In genomic region chr10:69272620-69273019, GRCh38 we compare ENCODE assay signal across 1 cellular context.
A peak's percentile ranks its signal among the peaks of the same experiment; 100 is the strongest.
TF ChIP-seq lines count a peak whose summit lies in the region.

No MANE protein-coding gene starts in this region.

TF ChIP-seq in K562, 482 proteins besides CTCF, POLR2A, EP300 and RAD21:
- TF ChIP-seq NFE2 (IDR thresholded peaks at IDR 0.05; ENCODE audit: low read depth): no peak
- no peak for TF ChIP-seq ZNF3 (CRISPR knock-in tag; IDR thresholded peaks at IDR 0.05)
- TF ChIP-seq ELK1 (CRISPR knock-in tag; IDR thresholded peaks at IDR 0.05): no peak
- 0 out of 2 replicates have a peak, but pooled peaks have one; percentile 51 for TF ChIP-seq LARP7 (IDR thresholded peaks at IDR 0.05)
- peak; percentile 62 for TF ChIP-seq ATF3 (IDR thresholded peaks at IDR 0.05)
- TF ChIP-seq ATF3 (CRISPR knock-in tag; conservative IDR thresholded peaks at IDR 0.05): no peak
- TF ChIP-seq MIER1 (IDR thresholded peaks at IDR 0.05; ENCODE audit: low read depth): 0 out of 2 replicates have a peak, but pooled peaks have one; percentile 47
- TF ChIP-seq TRIM28 (IDR thresholded peaks at IDR 0.05): peak; percentile 94; the same call in 1 of the 2 replicates
- TF ChIP-seq ZNF124 (CRISPR knock-in tag; IDR thresholded peaks at IDR 0.05): no peak
- no peak for TF ChIP-seq POLR2B (IDR thresholded peaks at IDR 0.05; ENCODE audit: low read depth, partially characterized antibody)
- TF ChIP-seq SIN3A (IDR thresholded peaks at IDR 0.05; ENCODE audit: borderline replicate concordance in 2 of 2, control insufficient read depth in 1 of 2, low read depth in 2 of 2, low read length in 2 of 2): no peak
- TF ChIP-seq HLTF (IDR thresholded peaks at IDR 0.05): 0 out of 2 replicates have a peak, but pooled peaks have one; percentile 62
- TF ChIP-seq SIN3B (IDR thresholded peaks at IDR 0.05; ENCODE audit: low read depth): no peak
- TF ChIP-seq ZBED1 (IDR thresholded peaks at IDR 0.05): no peak
- 0 out of 2 replicates have a peak, but pooled peaks have one; percentile 43 for TF ChIP-seq SMARCA5 (IDR thresholded peaks at IDR 0.05)
- TF ChIP-seq EP400 (IDR thresholded peaks at IDR 0.05): no peak
- TF ChIP-seq FOXA3 (CRISPR knock-in tag; conservative IDR thresholded peaks at IDR 0.05 in 1 of 2, IDR thresholded peaks at IDR 0.05 in 1 of 2): no peak
- TF ChIP-seq ZNF668 (CRISPR knock-in tag; IDR thresholded peaks at IDR 0.05): no peak
- no peak for TF ChIP-seq E2F6 (IDR thresholded peaks at IDR 0.05; ENCODE audit: borderline replicate concordance in 1 of 2, extremely low read depth in 1 of 2, insufficient read depth in 1 of 2, insufficient read length in 1 of 2, low read depth in 1 of 2, low read length in 1 of 2, poor library complexity in 1 of 2, severe bottlenecking in 1 of 2)
- TF ChIP-seq TAF9B (IDR thresholded peaks at IDR 0.05; ENCODE audit: partially characterized antibody): no peak
- no peak for TF ChIP-seq SFPQ (IDR thresholded peaks at IDR 0.05; ENCODE audit: low read depth, low read length)
- TF ChIP-seq ARNT (IDR thresholded peaks at IDR 0.05): peak in 1 of 2 experiments; percentile 37; a peak in 1 of 4 replicates
- TF ChIP-seq TRIM24 (IDR thresholded peaks at IDR 0.05): peak; percentile 70 to 81
- TF ChIP-seq HMG20B (CRISPR knock-in tag; IDR thresholded peaks at IDR 0.05): no peak
- no peak for TF ChIP-seq YY1 (IDR thresholded peaks at IDR 0.05; ENCODE audit: borderline replicate concordance in 1 of 3, control insufficient read depth in 1 of 3, extremely low read depth in 1 of 3, insufficient read depth in 3 of 3, insufficient read length in 1 of 3, insufficient replicate concordance in 2 of 3, low read depth in 1 of 3, low read length in 2 of 3)
- TF ChIP-seq ZNF280A (IDR thresholded peaks at IDR 0.05; ENCODE audit: low read depth, partially characterized antibody): peak; percentile 84
- TF ChIP-seq ERF (CRISPR knock-in tag; IDR thresholded peaks at IDR 0.05): no peak
- 0 out of 2 replicates have a peak, but pooled peaks have one; percentile 48 for TF ChIP-seq ZEB2 (IDR thresholded peaks at IDR 0.05)
- TF ChIP-seq CBX1 (IDR thresholded peaks at IDR 0.05; ENCODE audit: low read depth): no peak
- no peak for TF ChIP-seq NR0B1 (IDR thresholded peaks at IDR 0.05; ENCODE audit: partially characterized antibody)
- no peak for TF ChIP-seq RBM14 (IDR thresholded peaks at IDR 0.05; ENCODE audit: borderline replicate concordance, insufficient read depth, low read depth, low read length)
